Comparison of ENCODE assay signal across 27 cellular contexts in the genomic region with DNA sequence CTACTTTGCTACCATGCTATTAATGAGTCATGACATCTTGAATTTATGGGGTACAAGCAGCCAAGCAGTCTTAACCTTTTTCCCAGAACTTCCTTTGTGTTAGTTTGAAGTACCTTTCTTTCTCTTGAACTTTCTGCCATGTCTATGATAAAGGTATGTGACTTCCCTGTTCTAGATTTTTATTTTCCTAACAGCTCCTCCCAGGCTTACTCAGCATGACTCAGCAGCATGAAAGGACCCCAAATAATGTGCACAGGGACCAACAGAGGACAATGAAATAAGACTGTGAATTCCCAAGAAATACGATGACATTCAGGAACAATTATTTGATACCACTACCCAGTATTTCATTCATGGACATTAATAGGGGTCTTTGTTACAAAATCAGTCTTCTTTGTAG. TPM values are rescaled to one million over a fixed set of nuclear protein-coding genes. Genes with fewer than 3 reads are reported as not detected.
DNase-seq lines count a peak whose midpoint lies in the region; ATAC-seq and TF ChIP-seq lines count a peak whose summit lies in the region.
"Had no signal": no experiment of that assay in that cellular context is flagged by ENCODE, and none has a peak within 500 bp of the region (broad histone marks: within the 10 kb centered on the region; RNA-seq: fewer than 3 reads in every experiment).

No MANE protein-coding gene starts in this region.

- H3K27me3 ChIP-seq in Caco-2 (replicated peaks; ENCODE audit: control insufficient read depth, insufficient read depth, low read length) (no peaks in the 10 kb centered on the region), brain microvascular endothelial cell (replicated peaks) (no peaks in the 10 kb centered on the region), kidney epithelial cell (ENCODE audit: control insufficient read depth, insufficient read depth, low read length) (no peaks in the 10 kb centered on the region)
- H3K27me3 ChIP-seq: cardiac muscle cell, pancreas, SJSA1 had no signal

- DNase-seq in Caco-2 (no peak), LHCN-M2 (ENCODE audit: low read depth) (peak; percentile 19), brain microvascular endothelial cell (peak; percentile 26), kidney epithelial cell (ENCODE audit: low read depth) (peak; percentile 2), left colon (no peak), iPS-NIHi7 (ENCODE audit: extremely low spot score) (no peak)
- DNase-seq: activated CD8-positive, alpha-beta memory T cell treated with anti-CD3 and anti-CD28 coated beads, Interleukin-2, amount 50 U/mL, for 48 hours; activated effector memory CD4-positive, alpha-beta T cell treated with Interleukin-2 at 50 U/mL for 16 hours; activated naive CD8-positive, alpha-beta T cell treated with anti-CD3 and anti-CD28 coated beads, Interleukin-2, amount 50 U/mL, for 24 hours; CD4-positive, CD25-positive, alpha-beta regulatory T cell; dorsolateral prefrontal cortex; erythroblast; H7; midbrain; MV-4-11; NCI-H187; NCI-H748 treated with DMSO at 0.1 percent for 48 hours; pancreas; T-helper 17 cell had no signal

- H3K36me3 Mint-ChIP-seq in Caco-2 (ENCODE audit: insufficient read depth, unreplicated experiment): peaks cover 8% of the 10 kb centered on the region
- H3K36me3 Mint-ChIP-seq: CD4-positive, CD25-positive, alpha-beta regulatory T cell; natural killer cell treated with Interleukin-12 subunit alpha and Interleukin-12 subunit beta and Interleukin-15 and Interleukin-18, amount 100 ng/mL, for 72 hours; stimulated activated effector memory CD8-positive, alpha-beta T cell treated with anti-CD3 and anti-CD28 coated beads, Interleukin-12 subunit alpha, Interleukin-12 subunit beta, amount 100 ng/mL, for 72 hours had no signal

- intact Hi-C loops in Caco-2 (cut with micrococcal nuclease; ENCODE audit: unreplicated experiment): no loop called here
- intact Hi-C loops in left colon (cut with DNase I, micrococcal nuclease): no loop called here

- no peak overlapping the region for H3K4me3 ChIP-seq in Caco-2 (ENCODE audit: low read depth, low read length)
- H3K4me3 ChIP-seq in brain microvascular endothelial cell (ENCODE audit: low read depth, low read length): no peak overlapping the region
- no peak overlapping the region for H3K4me3 ChIP-seq in kidney epithelial cell (ENCODE audit: low read depth, low read length)
- H3K4me3 ChIP-seq: cardiac muscle cell, dorsolateral prefrontal cortex, pancreas, SJSA1 had no signal

- H3K27ac Mint-ChIP-seq in Caco-2 (ENCODE audit: unreplicated experiment): peak overlapping the region; percentile 69
- H3K27ac Mint-ChIP-seq: activated naive CD8-positive, alpha-beta T cell treated with anti-CD3 and anti-CD28 coated beads, Interleukin-2, amount 50 U/mL, for 24 hours; CD4-positive, CD25-positive, alpha-beta regulatory T cell; natural killer cell treated with Interleukin-12 subunit alpha and Interleukin-12 subunit beta and Interleukin-15 and Interleukin-18, amount 100 ng/mL, for 72 hours; stimulated activated effector memory CD8-positive, alpha-beta T cell treated with anti-CD3 and anti-CD28 coated beads, Interleukin-12 subunit alpha, Interleukin-12 subunit beta, amount 100 ng/mL, for 72 hours; T-helper 17 cell had no signal

- H3K9me3 ChIP-seq in Caco-2: no peaks in the 10 kb centered on the region
- H3K9me3 ChIP-seq: pancreas, SJSA1 had no signal

- ATAC-seq in GM21360 (IDR thresholded peaks at IDR 0.05; ENCODE audit: unreplicated experiment) (no peak), left colon (no peak), GM21825 (IDR thresholded peaks at IDR 0.05; ENCODE audit: unreplicated experiment) (no peak)
- ATAC-seq: activated naive CD8-positive, alpha-beta T cell treated with anti-CD3 and anti-CD28 coated beads, Interleukin-2, amount 50 U/mL, for 24 hours; natural killer cell treated with Interleukin-12 subunit alpha and Interleukin-12 subunit beta and Interleukin-15 and Interleukin-18, amount 100 ng/mL, for 72 hours; pancreas; sciatic nerve; stimulated activated effector memory CD8-positive, alpha-beta T cell treated with anti-CD3 and anti-CD28 coated beads, Interleukin-12 subunit alpha, Interleukin-12 subunit beta, amount 100 ng/mL, for 72 hours; T-helper 17 cell had no signal

- no peaks in the 10 kb centered on the region for H3K27me3 Mint-ChIP-seq in Caco-2 (ENCODE audit: insufficient read depth, unreplicated experiment)
- H3K27me3 Mint-ChIP-seq: activated naive CD8-positive, alpha-beta T cell treated with anti-CD3 and anti-CD28 coated beads, Interleukin-2, amount 50 U/mL, for 24 hours; CD4-positive, CD25-positive, alpha-beta regulatory T cell; natural killer cell treated with Interleukin-12 subunit alpha and Interleukin-12 subunit beta and Interleukin-15 and Interleukin-18, amount 100 ng/mL, for 72 hours; T-helper 17 cell had no signal

- no peak overlapping the region for H3K4me3 Mint-ChIP-seq in Caco-2 (ENCODE audit: unreplicated experiment)
- H3K4me3 Mint-ChIP-seq: activated naive CD8-positive, alpha-beta T cell treated with anti-CD3 and anti-CD28 coated beads, Interleukin-2, amount 50 U/mL, for 24 hours; CD4-positive, CD25-positive, alpha-beta regulatory T cell; natural killer cell treated with Interleukin-12 subunit alpha and Interleukin-12 subunit beta and Interleukin-15 and Interleukin-18, amount 100 ng/mL, for 72 hours; stimulated activated effector memory CD8-positive, alpha-beta T cell treated with anti-CD3 and anti-CD28 coated beads, Interleukin-12 subunit alpha, Interleukin-12 subunit beta, amount 100 ng/mL, for 72 hours; T-helper 17 cell had no signal

- H3K9me3 Mint-ChIP-seq in Caco-2 (ENCODE audit: unreplicated experiment): peaks cover 6% of the 10 kb centered on the region

- no peaks in the 10 kb centered on the region for H3K4me1 Mint-ChIP-seq in Caco-2 (ENCODE audit: low read depth, unreplicated experiment)
- H3K4me1 Mint-ChIP-seq: activated naive CD8-positive, alpha-beta T cell treated with anti-CD3 and anti-CD28 coated beads, Interleukin-2, amount 50 U/mL, for 24 hours; CD4-positive, CD25-positive, alpha-beta regulatory T cell; stimulated activated effector memory CD8-positive, alpha-beta T cell treated with anti-CD3 and anti-CD28 coated beads, Interleukin-12 subunit alpha, Interleukin-12 subunit beta, amount 100 ng/mL, for 72 hours; T-helper 17 cell had no signal

- peaks cover 6% of the 10 kb centered on the region; the same call in 1 of the 2 replicates for H3K4me1 ChIP-seq in Caco-2
- H3K4me1 ChIP-seq: pancreas had no signal

- POLR2A ChIA-PET in Caco-2 (lab: Charles Lee): no interaction called here

- CTCF ChIA-PET in Caco-2 (lab: Charles Lee): no interaction called here

- TF ChIP-seq CTCF in Caco-2 (IDR thresholded peaks at IDR 0.05; ENCODE audit: insufficient read depth in 1 of 2, low read depth in 1 of 2, low read length in 1 of 2, severe bottlenecking in 1 of 2, unreplicated experiment in 1 of 2) (no peak), brain microvascular endothelial cell (IDR thresholded peaks at IDR 0.05; ENCODE audit: low read depth, low read length, missing control alignments) (no peak), kidney epithelial cell (IDR thresholded peaks at IDR 0.05; ENCODE audit: insufficient read depth, low read length, poor library complexity, severe bottlenecking) (no peak)

- no peak overlapping the region for H3K27ac ChIP-seq in brain microvascular endothelial cell
- H3K27ac ChIP-seq: cardiac muscle cell, dorsolateral prefrontal cortex, pancreas, SJSA1, VCaP had no signal

- H3K36me3 ChIP-seq in Caco-2 (ENCODE audit: control insufficient read depth, insufficient read depth, low read length): no peaks in the 10 kb centered on the region; the same call in 1 of the 2 replicates
- H3K36me3 ChIP-seq in brain microvascular endothelial cell (replicated peaks): no peaks in the 10 kb centered on the region
- H3K36me3 ChIP-seq in kidney epithelial cell (ENCODE audit: control insufficient read depth, insufficient read depth, low read length): no peaks in the 10 kb centered on the region
- H3K36me3 ChIP-seq: cardiac muscle cell, pancreas, SJSA1 had no signal

- in situ Hi-C loops in brain microvascular endothelial cell (cut with HindIII; ENCODE audit: low pct_ligation_motif_present, low sequenced_read_pairs): no loop called here

- BruUV-seq in Caco-2 (replicated peaks; lab: Mats Ljungman, UMichigan): no TSS peak

RNA-seq across cellular contexts. Expression of a gene that starts 60.0 kb away (rescaled TPM):
- total RNA-seq in Caco-2 (2022) (19.4 and 25.1 TPM in 2 replicates), LHCN-M2 (2014; rRNA removed) (not detected in 2 replicates), kidney epithelial cell (0.13 and 2.8 TPM in 2 replicates), left colon (1 to 10 TPM; 5.5 to 6.7 TPM)
- polyA plus RNA-seq in LHCN-M2 (2012): not detected
- total RNA-seq: cardiac muscle cell; CD4-positive, CD25-positive, alpha-beta regulatory T cell; natural killer cell treated with Interleukin-12 subunit alpha and Interleukin-12 subunit beta and Interleukin-15 and Interleukin-18, amount 100 ng/mL, for 72 hours; sciatic nerve; SJSA1; T-helper 17 cell had no signal
- polyA plus RNA-seq: cardiac muscle cell; CD4-positive, CD25-positive, alpha-beta regulatory T cell had no signal

Comparison
In these comparisons a context has a peak if more than half of its experiments do, and no peak if none do; other contexts are left out.
1. DNase-seq: peak in LHCN-M2 (single experiment), brain microvascular endothelial cell (single experiment) and kidney epithelial cell (single experiment); none in Caco-2 (0 of 2), left colon (0 of 2) and iPS-NIHi7 (single experiment).